Comparison of ENCODE assay signal across 1 cellular context in genomic region chr1:156640842-156641706, GRCh38.
TF ChIP-seq lines count a peak whose summit lies in the region.

No MANE protein-coding gene starts in this region.

TF ChIP-seq in GM23338, 12 proteins besides CTCF, POLR2A, EP300 and RAD21 (continued from another document):
- no peak for TF ChIP-seq ZNF462 (CRISPR knock-in tag; IDR thresholded peaks at IDR 0.05)
